Comparison of ENCODE assay signal across 24 cellular contexts in the genomic region with DNA sequence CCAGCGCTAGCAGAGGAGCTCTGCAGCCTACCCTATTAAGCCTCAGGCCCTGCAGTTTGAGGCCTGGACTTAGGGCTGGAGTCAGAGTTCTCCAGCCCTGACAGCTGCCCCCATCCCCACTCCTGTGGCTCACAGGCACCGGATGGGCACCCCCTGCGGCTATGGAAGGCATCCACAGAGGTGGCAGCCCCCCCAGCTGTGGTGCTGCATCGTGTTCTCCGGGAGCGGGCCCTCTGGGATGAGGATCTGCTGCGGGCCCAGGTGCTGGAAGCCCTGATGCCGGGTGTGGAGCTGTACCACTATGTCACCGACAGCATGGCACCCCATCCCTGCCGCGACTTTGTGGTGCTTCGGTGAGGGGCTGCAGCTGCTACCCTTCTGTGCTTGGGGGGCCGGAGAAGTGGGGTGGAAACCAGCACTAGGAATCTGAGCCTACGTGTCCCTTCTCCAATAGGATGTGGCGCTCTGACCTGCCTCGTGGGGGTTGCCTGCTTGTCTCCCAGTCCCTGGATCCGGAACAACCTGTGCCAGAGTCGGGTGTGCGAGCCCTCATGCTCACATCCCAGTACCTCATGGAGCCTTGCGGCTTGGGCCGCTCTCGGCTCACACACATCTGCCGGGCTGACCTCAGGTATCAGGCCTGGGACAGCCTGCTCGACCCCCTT.
A peak's percentile ranks its signal among the peaks of the same experiment; 100 is the strongest.
DNase-seq lines count a peak whose midpoint lies in the region; ATAC-seq and TF ChIP-seq lines count a peak whose summit lies in the region.
"Had no signal": no experiment of that assay in that cellular context is flagged by ENCODE, and none has a peak within 500 bp of the region (broad histone marks: within the 10 kb centered on the region; RNA-seq: fewer than 3 reads in every experiment).

No MANE protein-coding gene starts in this region.

- no peaks in the 10 kb centered on the region for H3K27me3 Mint-ChIP-seq in chondrocyte (ENCODE audit: low read depth)
- H3K27me3 Mint-ChIP-seq: CD4-positive, alpha-beta T cell had no signal

- H3K4me1 ChIP-seq in stomach (no peaks in the 10 kb centered on the region), trophoblast cell (ENCODE audit: control insufficient read depth in 1 of 2, insufficient read depth in 2 of 2, low read length in 2 of 2) (no peaks in the 10 kb centered on the region)
- H3K4me1 ChIP-seq: A549; BE2C; BLaER1 treated with 17β-estradiol and CSF1 and Interleukin-3, amounts not matched to agents 10 nM and 100 nM had no signal

- WGBS in stomach, 5 donors: 84 to 93% (median 88%) methylated on average over 3 to 24 of the region's 24 CpGs
- no CpG with 5 or more reads among the region's 24 CpGs for WGBS in trophoblast cell (ENCODE audit: extremely low coverage, insufficient coverage, insufficient read length)

- no peaks in the 10 kb centered on the region for H3K79me1 ChIP-seq in trophoblast cell (ENCODE audit: low read length)

- no peaks in the 10 kb centered on the region; the same call in none of the 2 replicates for H3K36me3 ChIP-seq in H7 (replicated peaks; ENCODE audit: control insufficient read depth, insufficient read depth, low read length)
- peaks cover 0 to 37% (median 22%) of the 10 kb centered on the region in 4 donors for H3K36me3 ChIP-seq in stomach
- peaks cover 35 to 54% of the 10 kb centered on the region in 2 experiments for H3K36me3 ChIP-seq in trophoblast cell (ENCODE audit: control insufficient read depth in 1 of 2, insufficient read depth in 2 of 2, low read length in 2 of 2)
- H3K36me3 ChIP-seq: BE2C had no signal

- H3K14ac ChIP-seq in trophoblast cell (ENCODE audit: low read length): no peak overlapping the region

- intact Hi-C loops in sciatic nerve (cut with DNase I): no loop called here
- intact Hi-C loops in stomach (cut with DNase I; ENCODE audit: low total_unique reads): no loop called here

- H2BK5ac ChIP-seq in trophoblast cell (ENCODE audit: low read depth, low read length, poor library complexity): no peak overlapping the region

- H3K27ac ChIP-seq in stomach: no peak overlapping the region
- H3K27ac ChIP-seq in trophoblast cell (ENCODE audit: low read depth, low read length): no peak overlapping the region
- H3K27ac ChIP-seq: A549; BLaER1 treated with 17β-estradiol and CSF1 and Interleukin-3, amounts not matched to agents 10 nM and 100 nM; GM23248 had no signal

- H3K4me3 Mint-ChIP-seq in chondrocyte (ENCODE audit: unreplicated experiment): no peak overlapping the region
- H3K4me3 Mint-ChIP-seq: CD14-positive monocyte; CD4-positive, alpha-beta T cell; CD8-positive, alpha-beta memory T cell; H9 had no signal

- H3K36me3 Mint-ChIP-seq in chondrocyte (ENCODE audit: low read depth): peaks cover 2% of the 10 kb centered on the region

- no peak overlapping the region for H3K4ac ChIP-seq in trophoblast cell (ENCODE audit: low read depth, low read length)

- H3K9me3 ChIP-seq in stomach (no peaks in the 10 kb centered on the region), trophoblast cell (ENCODE audit: insufficient read depth, low read depth, low read length) (peaks cover 2% of the 10 kb centered on the region)
- H3K9me3 ChIP-seq: A549; BE2C; BLaER1 treated with 17β-estradiol and CSF1 and Interleukin-3, amounts not matched to agents 10 nM and 100 nM had no signal

- no peak overlapping the region for H3K4me3 ChIP-seq in H7 (ENCODE audit: insufficient read depth, low read depth, low read length)
- no peak overlapping the region for H3K4me3 ChIP-seq in stomach
- no peak overlapping the region for H3K4me3 ChIP-seq in trophoblast cell (ENCODE audit: low read depth, low read length)
- H3K4me3 ChIP-seq: A549; BLaER1 treated with 17β-estradiol and CSF1 and Interleukin-3, amounts not matched to agents 10 nM and 100 nM; GM12878; GM23248 had no signal

- DNase-seq in H7 (peak; percentile 29), chondrocyte (ENCODE audit: low spot score) (peak; percentile 87), sciatic nerve (ENCODE audit: low spot score) (peak; percentile 53), stomach (peak; percentile 14), NCI-H524 treated with DMSO at 0.1 percent for 48 hours (lab: John Stamatoyannopoulos, UW) (no peak), trophoblast cell (no peak), NCI-H345 treated with DMSO at 0.1 percent for 48 hours (lab: John Stamatoyannopoulos, UW; ENCODE audit: unreplicated experiment) (no peak)
- DNase-seq: 8988T; ACHN; AML-193; BE2C; CD4-positive, alpha-beta T cell; CD8-positive, alpha-beta memory T cell; DMS 273 treated with DMSO at 0.1 percent for 48 hours; DMS79; EL; GDM1; GM23248; H9 had no signal

- no peak overlapping the region for H3K4me2 ChIP-seq in trophoblast cell (ENCODE audit: low read length)
- H3K4me2 ChIP-seq: A549; BLaER1 treated with 17β-estradiol and CSF1 and Interleukin-3, amounts not matched to agents 10 nM and 100 nM had no signal

- no peak overlapping the region for H2BK12ac ChIP-seq in trophoblast cell (ENCODE audit: low read length)

- TF ChIP-seq EP300 in stomach (IDR thresholded peaks at IDR 0.05): no peak

- no peak overlapping the region for H3K23ac ChIP-seq in trophoblast cell (ENCODE audit: low read length)

- no peak overlapping the region for H4K8ac ChIP-seq in trophoblast cell (ENCODE audit: low read depth, low read length)

- TF ChIP-seq POLR2A in stomach (IDR thresholded peaks at IDR 0.05): no peak

- H4K91ac ChIP-seq in trophoblast cell (ENCODE audit: low read depth, low read length): no peak overlapping the region

- H2BK120ac ChIP-seq in trophoblast cell (ENCODE audit: insufficient read depth, low read length, poor library complexity): no peak overlapping the region

- H3K27me3 ChIP-seq in H7 (ENCODE audit: control insufficient read depth, insufficient read depth, low read length) (no peaks in the 10 kb centered on the region), stomach (peaks cover 0 to 12% (median 0%) of the 10 kb centered on the region in 3 donors), trophoblast cell (ENCODE audit: insufficient read depth, low read length) (no peaks in the 10 kb centered on the region)
- H3K27me3 ChIP-seq: BE2C had no signal

- no peak overlapping the region for H2AK5ac ChIP-seq in trophoblast cell (ENCODE audit: low read length)

- H3K27ac Mint-ChIP-seq in chondrocyte (ENCODE audit: unreplicated experiment): no peak overlapping the region
- H3K27ac Mint-ChIP-seq: CD4-positive, alpha-beta T cell; CD8-positive, alpha-beta memory T cell; H9 had no signal

- TF ChIP-seq CTCF in chondrocyte (IDR thresholded peaks at IDR 0.05): no peak
- TF ChIP-seq CTCF in stomach (IDR thresholded peaks at IDR 0.05): no peak

- peaks cover 4% of the 10 kb centered on the region for H3K9me3 Mint-ChIP-seq in chondrocyte (ENCODE audit: low read depth)
- H3K9me3 Mint-ChIP-seq: CD4-positive, alpha-beta T cell; CD8-positive, alpha-beta memory T cell had no signal

- no peaks in the 10 kb centered on the region for H3K4me1 Mint-ChIP-seq in chondrocyte (ENCODE audit: low read depth)
- H3K4me1 Mint-ChIP-seq: CD14-positive monocyte; CD8-positive, alpha-beta memory T cell had no signal

- no peak overlapping the region for H2AFZ ChIP-seq in trophoblast cell (ENCODE audit: insufficient read depth, low read length, poor library complexity)
- H2AFZ ChIP-seq: GM23248 had no signal

- no peak overlapping the region for H3K18ac ChIP-seq in trophoblast cell (ENCODE audit: low read length)

- H4K12ac ChIP-seq in trophoblast cell (ENCODE audit: low read depth, low read length): no peak overlapping the region

- no peaks in the 10 kb centered on the region for H3K79me2 ChIP-seq in trophoblast cell (ENCODE audit: control insufficient read depth, insufficient read depth, low read length, poor library complexity)

- no peak overlapping the region for H3K9ac ChIP-seq in trophoblast cell (ENCODE audit: low read length)
- H3K9ac ChIP-seq: BLaER1 treated with 17β-estradiol and CSF1 and Interleukin-3, amounts not matched to agents 10 nM and 100 nM; GM23248 had no signal

- ATAC-seq in sciatic nerve: no peak
- ATAC-seq: A549, GM12878, HCT116 had no signal

Comparison
In these comparisons a context has a peak if more than half of its experiments do, and no peak if none do; other contexts are left out.
1. DNase-seq: peak in H7 (single experiment), chondrocyte (single experiment), sciatic nerve (single experiment) and stomach (single experiment); none in NCI-H524 treated with DMSO at 0.1 percent for 48 hours (single experiment), trophoblast cell (0 of 2) and NCI-H345 treated with DMSO at 0.1 percent for 48 hours (single experiment).